In genomic region chr9:127543221-127543620, GRCh38 we compare ENCODE assay signal across 13 cellular contexts.
DNase-seq lines count a peak whose midpoint lies in the region; ATAC-seq and TF ChIP-seq lines count a peak whose summit lies in the region.
"Had no signal": no experiment of that assay in that cellular context is flagged by ENCODE, and none has a peak within 500 bp of the region (broad histone marks: within the 10 kb centered on the region; RNA-seq: fewer than 3 reads in every experiment).

No MANE protein-coding gene starts in this region.

- H3K4me1 Mint-ChIP-seq in Caco-2 (ENCODE audit: low read depth, unreplicated experiment) = peaks cover 18% of the 10 kb centered on the region

- ATAC-seq in body of pancreas = no peak
- ATAC-seq in left colon = no peak

- DNase-seq in Caco-2 = no peak
- no peak for DNase-seq in body of pancreas
- no peak for DNase-seq in right atrium auricular region (ENCODE audit: low spot score)
- no peak for DNase-seq in left colon
- no peak for DNase-seq in OCI-LY7 (ENCODE audit: low spot score)
- DNase-seq in stimulated activated naive CD4-positive, alpha-beta T cell treated with Interleukin-2 at 50 U/mL for 16 hours (lab: John Stamatoyannopoulos, UW) = no peak
- DNase-seq in colonic mucosa = no peak
- DNase-seq: activated naive CD4-positive, alpha-beta T cell treated with anti-CD3 and anti-CD28 coated beads, Interleukin-2, amount 10 ng/mL, durations not matched to agents 7 days and 5 days; C1 segment of cervical spinal cord; EL; NCI-H345 had no signal

- H3K36me3 Mint-ChIP-seq in Caco-2 (ENCODE audit: insufficient read depth, unreplicated experiment) = peaks cover 22% of the 10 kb centered on the region

- no peaks in the 10 kb centered on the region for H3K79me2 ChIP-seq in OCI-LY7 (ENCODE audit: insufficient read depth, low read depth, low read length)

- no peak for TF ChIP-seq CTCF in Caco-2 (IDR thresholded peaks at IDR 0.05; ENCODE audit: insufficient read depth in 1 of 2, low read depth in 1 of 2, low read length in 1 of 2, severe bottlenecking in 1 of 2, unreplicated experiment in 1 of 2)
- TF ChIP-seq CTCF in body of pancreas (IDR thresholded peaks at IDR 0.05) = no peak
- no peak for TF ChIP-seq CTCF in right atrium auricular region (IDR thresholded peaks at IDR 0.05)
- TF ChIP-seq CTCF in OCI-LY7 (conservative IDR thresholded peaks at IDR 0.05; ENCODE audit: low read length) = no peak
- no peak for TF ChIP-seq CTCF in colonic mucosa (IDR thresholded peaks at IDR 0.05)

- H3K9me3 ChIP-seq in Caco-2 (no peaks in the 10 kb centered on the region), body of pancreas (no peaks in the 10 kb centered on the region), right atrium auricular region (no peaks in the 10 kb centered on the region), skeletal muscle tissue (ENCODE audit: control insufficient read depth in 3 of 3, low read length in 3 of 3) (no peaks in the 10 kb centered on the region), OCI-LY7 (ENCODE audit: low read length) (no peaks in the 10 kb centered on the region), colonic mucosa (no peaks in the 10 kb centered on the region)
- H3K9me3 ChIP-seq: neutrophil had no signal

- no peaks in the 10 kb centered on the region for H3K36me3 ChIP-seq in Caco-2 (ENCODE audit: control insufficient read depth, insufficient read depth, low read length)
- H3K36me3 ChIP-seq in body of pancreas (replicated peaks in 1 of 2; ENCODE audit: insufficient read depth in 1 of 2, low read depth in 2 of 2) = no peaks in the 10 kb centered on the region
- H3K36me3 ChIP-seq in right atrium auricular region = no peaks in the 10 kb centered on the region
- no peaks in the 10 kb centered on the region for H3K36me3 ChIP-seq in skeletal muscle tissue (ENCODE audit: control insufficient read depth in 3 of 3, insufficient read depth in 3 of 3, low read length in 3 of 3)
- no peaks in the 10 kb centered on the region for H3K36me3 ChIP-seq in OCI-LY7 (ENCODE audit: insufficient read depth, low read length)
- H3K36me3 ChIP-seq in colonic mucosa = no peaks in the 10 kb centered on the region
- H3K36me3 ChIP-seq: neutrophil had no signal

- intact Hi-C loops in Caco-2 (cut with micrococcal nuclease; ENCODE audit: unreplicated experiment) = no loop called here
- intact Hi-C loops in body of pancreas (cut with DNase I) = no loop called here
- intact Hi-C loops in left colon (cut with DNase I, micrococcal nuclease) = no loop called here
- intact Hi-C loops in OCI-LY7 (cut with micrococcal nuclease; ENCODE audit: unreplicated experiment) = no loop called here
- intact Hi-C loops in colonic mucosa (cut with DNase I) = no loop called here

- H3K9ac ChIP-seq in skeletal muscle tissue (ENCODE audit: low read depth in 1 of 3, low read length in 3 of 3) (peak overlapping the region; percentile 5 to 33 (median 23)), colonic mucosa (ENCODE audit: low read depth in 2 of 2, low read length in 2 of 2) (no peak overlapping the region)

- H3K4me1 ChIP-seq in Caco-2 = peaks cover 25% of the 10 kb centered on the region
- H3K4me1 ChIP-seq in body of pancreas = peaks cover 97% of the 10 kb centered on the region
- peaks cover 0 to 78% of the 10 kb centered on the region in 2 donors for H3K4me1 ChIP-seq in right atrium auricular region
- peaks cover 48 to 63% (median 61%) of the 10 kb centered on the region in 3 donors for H3K4me1 ChIP-seq in skeletal muscle tissue (ENCODE audit: control insufficient read depth in 3 of 3, insufficient read depth in 3 of 3, low read length in 3 of 3)
- H3K4me1 ChIP-seq in OCI-LY7 (ENCODE audit: insufficient read depth, low read length, poor library complexity, severe bottlenecking) = no peaks in the 10 kb centered on the region
- H3K4me1 ChIP-seq in colonic mucosa = peaks cover 15% of the 10 kb centered on the region

- WGBS in body of pancreas, 2 donors = 60 to 61% methylated on average over 3 to 8 of the region's 8 CpGs

- H3K9me2 ChIP-seq in OCI-LY7 (ENCODE audit: insufficient read depth, low read length) = no peaks in the 10 kb centered on the region

- no peaks in the 10 kb centered on the region for H3K9me3 Mint-ChIP-seq in Caco-2 (ENCODE audit: unreplicated experiment)
- H3K9me3 Mint-ChIP-seq: activated naive CD4-positive, alpha-beta T cell treated with anti-CD3 and anti-CD28 coated beads, Interleukin-2, amount 10 ng/mL, durations not matched to agents 7 days and 5 days had no signal

- peak overlapping the region; percentile 30 for H3K27ac Mint-ChIP-seq in Caco-2 (ENCODE audit: unreplicated experiment)
- H3K27ac Mint-ChIP-seq: activated naive CD4-positive, alpha-beta T cell treated with anti-CD3 and anti-CD28 coated beads, Interleukin-2, amount 10 ng/mL, durations not matched to agents 7 days and 5 days had no signal

- no peak overlapping the region for H2AFZ ChIP-seq in OCI-LY7 (ENCODE audit: low read length)

- H3K4me3 Mint-ChIP-seq in Caco-2 (ENCODE audit: unreplicated experiment) = no peak overlapping the region
- H3K4me3 Mint-ChIP-seq: activated naive CD4-positive, alpha-beta T cell treated with anti-CD3 and anti-CD28 coated beads, Interleukin-2, amount 10 ng/mL, durations not matched to agents 7 days and 5 days had no signal

- BruUV-seq in Caco-2 (replicated peaks; lab: Mats Ljungman, UMichigan) (no TSS peak), OCI-LY7 (replicated peaks; lab: Mats Ljungman, UMichigan) (no TSS peak)

- peak overlapping the region; percentile 59 to 95 (median 92) for H3K27ac ChIP-seq in body of pancreas
- peak overlapping the region; percentile 50 to 60 for H3K27ac ChIP-seq in right atrium auricular region
- peak overlapping the region; percentile 54 for H3K27ac ChIP-seq in skeletal muscle tissue (ENCODE audit: low read depth, low read length)
- no peak overlapping the region for H3K27ac ChIP-seq in OCI-LY7 (ENCODE audit: low read depth, low read length, poor library complexity, severe bottlenecking)
- no peak overlapping the region for H3K27ac ChIP-seq in colonic mucosa
- H3K27ac ChIP-seq: neutrophil had no signal

- POLR2A ChIA-PET in Caco-2 (lab: Charles Lee) (no interaction called here), OCI-LY7 (lab: Charles Lee) (interaction anchor here (0.5 to 1.3 kb wide), 2 partner anchors 10 to 374 kb away, joined by 3 read pairs; partner anchors contain the start of gene ST6GALNAC4)

- H3K27me3 ChIP-seq in Caco-2 (replicated peaks; ENCODE audit: control insufficient read depth, insufficient read depth, low read length) = no peaks in the 10 kb centered on the region
- no peaks in the 10 kb centered on the region for H3K27me3 ChIP-seq in body of pancreas
- H3K27me3 ChIP-seq in right atrium auricular region = no peaks in the 10 kb centered on the region
- H3K27me3 ChIP-seq in skeletal muscle tissue (ENCODE audit: control insufficient read depth in 3 of 3, insufficient read depth in 3 of 3, low read length in 3 of 3) = peaks cover 0 to 14% (median 0%) of the 10 kb centered on the region in 3 donors
- H3K27me3 ChIP-seq in colonic mucosa = no peaks in the 10 kb centered on the region

- CTCF ChIA-PET in Caco-2 (lab: Charles Lee) (no interaction called here), OCI-LY7 (lab: Charles Lee; ENCODE audit: unreplicated experiment) (no interaction called here)

- TF ChIP-seq POLR2A in body of pancreas (IDR thresholded peaks at IDR 0.05) = no peak

- no peaks in the 10 kb centered on the region for H3K27me3 Mint-ChIP-seq in Caco-2 (ENCODE audit: insufficient read depth, unreplicated experiment)
- H3K27me3 Mint-ChIP-seq: activated naive CD4-positive, alpha-beta T cell treated with anti-CD3 and anti-CD28 coated beads, Interleukin-2, amount 10 ng/mL, durations not matched to agents 7 days and 5 days had no signal

- H3K4me2 ChIP-seq in OCI-LY7 (ENCODE audit: low read length) = no peak overlapping the region

- H3K4me3 ChIP-seq in Caco-2 (ENCODE audit: low read depth, low read length) (no peak overlapping the region), body of pancreas (no peak overlapping the region), right atrium auricular region (no peak overlapping the region), skeletal muscle tissue (ENCODE audit: low read length in 3 of 3) (no peak overlapping the region), OCI-LY7 (ENCODE audit: low read depth, low read length, poor library complexity, severe bottlenecking) (no peak overlapping the region), colonic mucosa (no peak overlapping the region)

- H4K20me1 ChIP-seq in OCI-LY7 (ENCODE audit: insufficient read depth, low read length) = no peaks in the 10 kb centered on the region

Comparison
In these comparisons a context has a peak if more than half of its experiments do, and no peak if none do; other contexts are left out.
1. H3K27ac ChIP-seq: peak in body of pancreas (4 of 4), right atrium auricular region (2 of 2) and skeletal muscle tissue (single experiment); none in OCI-LY7 (single experiment) and colonic mucosa (single experiment).
2. H3K9ac ChIP-seq: peak in skeletal muscle tissue (3 of 3); none in colonic mucosa (0 of 2).